ENCODE assay signal across 2 cellular contexts in genomic region chr3:188975612-188976314, GRCh38.
TF ChIP-seq lines count a peak whose summit lies in the region.

No MANE protein-coding gene starts in this region.

TF ChIP-seq in GM23338, 12 proteins besides CTCF, POLR2A, EP300 and RAD21 (continued from another document):
- TF ChIP-seq ZNF462 (CRISPR knock-in tag; IDR thresholded peaks at IDR 0.05) = no peak
- TF ChIP-seq CREB1 (CRISPR knock-in tag; IDR thresholded peaks at IDR 0.05; ENCODE audit: low read depth) = no peak
- TF ChIP-seq EZH2 (IDR thresholded peaks at IDR 0.05; ENCODE audit: low read depth, unreplicated experiment) = no peak
- TF ChIP-seq REST (IDR thresholded peaks at IDR 0.05; ENCODE audit: unreplicated experiment) = no peak

TF ChIP-seq in WTC11, 78 proteins besides CTCF, POLR2A, EP300 and RAD21 (continued from another document):
- no peak for TF ChIP-seq E2F1 (CRISPR knock-in tag; IDR thresholded peaks at IDR 0.05)
- TF ChIP-seq CREB1 (CRISPR knock-in tag; IDR thresholded peaks at IDR 0.05) = no peak
- no peak for TF ChIP-seq JAZF1 (CRISPR knock-in tag; IDR thresholded peaks at IDR 0.05)
- no peak for TF ChIP-seq NR2C2 (CRISPR knock-in tag; IDR thresholded peaks at IDR 0.05)
- TF ChIP-seq GABPB1 (CRISPR knock-in tag; IDR thresholded peaks at IDR 0.05) = no peak
- no peak for TF ChIP-seq MLX (CRISPR knock-in tag; IDR thresholded peaks at IDR 0.05)
- no peak for TF ChIP-seq EMX1 (CRISPR knock-in tag; IDR thresholded peaks at IDR 0.05)
- no peak for TF ChIP-seq SMAD3 (CRISPR knock-in tag; IDR thresholded peaks at IDR 0.05; ENCODE audit: borderline replicate concordance)
